Comparison of ENCODE assay signal across 17 cellular contexts in the genomic region with DNA sequence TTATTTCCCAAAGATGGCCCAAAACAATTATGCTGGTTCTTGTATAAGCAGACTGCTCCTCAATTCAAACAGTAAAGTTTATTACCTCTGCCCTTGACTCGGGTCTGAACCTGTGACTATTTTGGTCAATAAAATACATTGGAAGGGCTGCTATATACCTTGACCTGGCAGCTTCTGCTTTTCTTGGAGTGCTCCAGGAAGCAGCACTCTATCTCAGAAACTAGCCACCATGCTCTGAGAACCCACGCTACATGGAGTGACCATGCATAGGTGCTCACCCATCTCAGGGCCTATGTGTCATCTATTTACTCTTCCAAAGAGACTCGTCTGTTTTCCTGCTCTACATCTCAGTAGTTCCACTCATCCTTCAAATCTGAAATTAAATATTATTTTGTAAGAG.
"Had no signal": no experiment of that assay in that cellular context is flagged by ENCODE, and none has a peak within 500 bp of the region (broad histone marks: within the 10 kb centered on the region; RNA-seq: fewer than 3 reads in every experiment).

No MANE protein-coding gene starts in this region.

- H3K4me1 ChIP-seq: esophagus muscularis mucosa, upper lobe of left lung, uterus had no signal

- H3K36me3 ChIP-seq: esophagus muscularis mucosa, ovary, tibial artery, upper lobe of left lung, uterus had no signal

- H3K9me3 Mint-ChIP-seq: natural killer cell had no signal

- DNase-seq: cortex of kidney; dorsolateral prefrontal cortex; effector CD8-positive, alpha-beta T cell; head of caudate nucleus; natural killer cell; ovary; right cardiac atrium; stimulated activated CD4-positive, alpha-beta T cell treated with anti-CD3 and anti-CD28 coated beads, Interleukin-2, amount 100 ng/mL, for 48 hours; stimulated activated naive CD4-positive, alpha-beta T cell treated with Interleukin-2 at 50 U/mL for 16 hours; tibial artery; upper lobe of left lung; uterus had no signal

- ATAC-seq: left lobe of liver, natural killer cell, right cardiac atrium had no signal

- H3K4me1 Mint-ChIP-seq: natural killer cell, neural crest cell had no signal

- H3K27ac Mint-ChIP-seq: natural killer cell had no signal

- H3K4me3 ChIP-seq: dorsolateral prefrontal cortex, esophagus muscularis mucosa, hepatocyte, ovary, smooth muscle cell, tibial artery, upper lobe of left lung, uterus had no signal

- H3K27me3 ChIP-seq: esophagus muscularis mucosa, hepatocyte, ovary, tibial artery, upper lobe of left lung, uterus had no signal

- H3K9me3 ChIP-seq: esophagus muscularis mucosa, ovary, tibial artery, uterus had no signal

- H3K27ac ChIP-seq: dorsolateral prefrontal cortex, esophagus muscularis mucosa, hepatocyte, ovary, tibial artery, upper lobe of left lung, uterus had no signal

- H3K4me3 Mint-ChIP-seq: natural killer cell, neural crest cell had no signal

- H3K36me3 Mint-ChIP-seq: natural killer cell had no signal
